ENCODE assay signal across 1 cellular context in genomic region chr15:45236806-45237205, GRCh38. TPM values are rescaled to one million over a fixed set of nuclear protein-coding genes. Genes with fewer than 3 reads are reported as not detected.
"Had no signal": no experiment of that assay in that cellular context is flagged by ENCODE, and none has a peak within 500 bp of the region (broad histone marks: within the 10 kb centered on the region; RNA-seq: fewer than 3 reads in every experiment).

No MANE protein-coding gene starts in this region.

RNA-seq across cellular contexts. Expression of gene SLC28A2, which starts 15.2 kb away (rescaled TPM):
- polyA plus RNA-seq: SK-N-SH had no signal
